ENCODE assay signal across 32 cellular contexts in genomic region chr2:17133052-17133671, GRCh38.
"Had no signal": no experiment of that assay in that cellular context is flagged by ENCODE, and none has a peak within 500 bp of the region (broad histone marks: within the 10 kb centered on the region; RNA-seq: fewer than 3 reads in every experiment).

No MANE protein-coding gene starts in this region.

- H3K4me3 ChIP-seq: ascending aorta, SK-N-MC had no signal

- H3K4me3 Mint-ChIP-seq: activated CD4-positive, alpha-beta T cell treated with anti-CD3 and anti-CD28 coated beads, Interleukin-2, amount 10 ng/mL, durations not matched to agents 24 days and 14 days; activated CD8-positive, alpha-beta T cell treated with anti-CD3 and anti-CD28 coated beads for 36 hours; activated naive CD4-positive, alpha-beta T cell treated with anti-CD3 and anti-CD28 coated beads, Interleukin-2, amount 50 U/mL, for 24 hours; activated naive CD8-positive, alpha-beta T cell treated with anti-CD3 and anti-CD28 coated beads, Interleukin-2, amount 10 ng/mL, durations not matched to agents 7 days and 5 days; activated T-cell treated with anti-CD3 and anti-CD28 coated beads, Interleukin-2, amount 50 U/mL, for 24 hours; brain had no signal

- FAIRE-seq: bronchial epithelial cell, TTC549 had no signal

- H3K9me3 ChIP-seq: ascending aorta had no signal

- H3K9me3 Mint-ChIP-seq: activated CD4-positive, alpha-beta T cell treated with anti-CD3 and anti-CD28 coated beads, Interleukin-2, amount 10 ng/mL, durations not matched to agents 24 days and 14 days; activated CD8-positive, alpha-beta T cell treated with anti-CD3 and anti-CD28 coated beads for 36 hours; activated T-helper 2 cell treated with anti-CD3 and anti-CD28 coated beads, Interferon-gamma antibody, Interleukin-2, Interleukin-4, amounts not matched to agents 10 μg/mL and 5 μg/mL and 100 μg/mL, durations not matched to agents 14 hours and 24 hours and 36 hours; brain had no signal

- H3K4me1 ChIP-seq: ascending aorta had no signal

- H3K36me3 Mint-ChIP-seq: activated naive CD4-positive, alpha-beta T cell treated with anti-CD3 and anti-CD28 coated beads, Interleukin-2, amount 50 U/mL, for 24 hours; activated naive CD8-positive, alpha-beta T cell treated with anti-CD3 and anti-CD28 coated beads, Interleukin-2, amount 10 ng/mL, durations not matched to agents 7 days and 5 days; brain had no signal

- H3K27ac Mint-ChIP-seq: activated CD4-positive, alpha-beta T cell treated with anti-CD3 and anti-CD28 coated beads, Interleukin-2, amount 10 ng/mL, durations not matched to agents 24 days and 14 days; activated CD8-positive, alpha-beta T cell treated with anti-CD3 and anti-CD28 coated beads for 36 hours; activated naive CD4-positive, alpha-beta T cell treated with anti-CD3 and anti-CD28 coated beads, Interleukin-2, amount 50 U/mL, for 24 hours; activated naive CD8-positive, alpha-beta T cell treated with anti-CD3 and anti-CD28 coated beads, Interleukin-2, amount 10 ng/mL, durations not matched to agents 7 days and 5 days; activated T-cell treated with anti-CD3 and anti-CD28 coated beads, Interleukin-2, amount 50 U/mL, for 24 hours; activated T-helper 2 cell treated with anti-CD3 and anti-CD28 coated beads, Interferon-gamma antibody, Interleukin-2, Interleukin-4, amounts not matched to agents 10 μg/mL and 5 μg/mL and 100 μg/mL, durations not matched to agents 14 hours and 24 hours and 36 hours; brain had no signal

- H3K27ac ChIP-seq: ascending aorta, SK-N-MC, WERI-Rb-1 had no signal

- H3K36me3 ChIP-seq: ascending aorta, WERI-Rb-1 had no signal

- H3K27me3 Mint-ChIP-seq: activated CD4-positive, alpha-beta T cell treated with anti-CD3 and anti-CD28 coated beads, Interleukin-2, amount 10 ng/mL, durations not matched to agents 24 days and 14 days; activated CD8-positive, alpha-beta T cell treated with anti-CD3 and anti-CD28 coated beads for 36 hours; activated naive CD4-positive, alpha-beta T cell treated with anti-CD3 and anti-CD28 coated beads, Interleukin-2, amount 50 U/mL, for 24 hours; activated naive CD8-positive, alpha-beta T cell treated with anti-CD3 and anti-CD28 coated beads, Interleukin-2, amount 10 ng/mL, durations not matched to agents 7 days and 5 days; activated T-cell treated with anti-CD3 and anti-CD28 coated beads, Interleukin-2, amount 50 U/mL, for 24 hours; brain had no signal

- H3K4me1 Mint-ChIP-seq: activated CD4-positive, alpha-beta T cell treated with anti-CD3 and anti-CD28 coated beads, Interleukin-2, amount 10 ng/mL, durations not matched to agents 24 days and 14 days; activated naive CD4-positive, alpha-beta T cell treated with anti-CD3 and anti-CD28 coated beads, Interleukin-2, amount 50 U/mL, for 24 hours; activated naive CD8-positive, alpha-beta T cell treated with anti-CD3 and anti-CD28 coated beads, Interleukin-2, amount 10 ng/mL, durations not matched to agents 7 days and 5 days had no signal

- DNase-seq: activated CD4-positive, alpha-beta T cell treated with anti-CD3 and anti-CD28 coated beads for 1 hour; activated CD4-positive, alpha-beta T cell treated with anti-CD3 and anti-CD28 coated beads, Interleukin-2, amount 10 ng/mL, durations not matched to agents 24 days and 14 days; activated CD4-positive, alpha-beta T cell treated with anti-CD3 and anti-CD28 coated beads, Interleukin-2, amount 50 U/mL, for 4 hours; activated CD4-positive, CD25-positive, alpha-beta regulatory T cell; activated CD8-positive, alpha-beta T cell treated with anti-CD3 and anti-CD28 coated beads for 36 hours; activated gamma-delta T cell; activated naive CD4-positive, alpha-beta T cell treated with Interleukin-2 at 50 U/mL for 16 hours; activated naive CD8-positive, alpha-beta T cell treated with anti-CD3 and anti-CD28 coated beads, Interleukin-2, amount 10 ng/mL, durations not matched to agents 7 days and 5 days; activated T-cell treated with anti-CD3 and anti-CD28 coated beads, Interleukin-2, amount 50 U/mL, for 24 hours; amygdala; caudate nucleus; cerebellar nuclear complex; NCI-H1092 treated with DMSO at 0.1 percent for 48 hours; NCI-H1417; NCI-H146; NCI-H187; NCI-H2029 treated with DMSO at 0.1 percent for 48 hours; NCI-H2107; NCI-H2171; NCI-H510A; NCI-H69; NK-92 treated with Interleukin-12 subunit alpha and Interleukin-12 subunit beta, amount 100 ng/mL, for 24 hours; Right ventricle myocardium superior; T1000; WERI-Rb-1 had no signal

- ATAC-seq: activated CD8-positive, alpha-beta T cell treated with anti-CD3 and anti-CD28 coated beads for 36 hours had no signal

- H3K27me3 ChIP-seq: ascending aorta had no signal
